Comparison of ENCODE assay signal across 1 cellular context in genomic region chr2:68062680-68063387, GRCh38.
A peak's percentile ranks its signal among the peaks of the same experiment; 100 is the strongest.
TF ChIP-seq lines count a peak whose summit lies in the region.

TSS of gene C1D (minus strand) at chr2:68063004. CDS start at chr2:68047310, 15,694 bp downstream.

TF ChIP-seq in K562, 482 proteins besides CTCF, POLR2A, EP300 and RAD21 (continued from another document and continues in another):
- TF ChIP-seq ZNF609 (CRISPR knock-in tag; IDR thresholded peaks at IDR 0.05; ENCODE audit: borderline replicate concordance) (no peak), STAG1 (CRISPR knock-in tag; IDR thresholded peaks at IDR 0.05; ENCODE audit: borderline replicate concordance) (no peak), FOXJ3 (CRISPR knock-in tag; IDR thresholded peaks at IDR 0.05) (no peak), ELK3 (CRISPR knock-in tag; IDR thresholded peaks at IDR 0.05) (0 out of 2 replicates have a peak, but pooled peaks have one; percentile 45), YY1 (IDR thresholded peaks at IDR 0.05; ENCODE audit: borderline replicate concordance in 1 of 3, control insufficient read depth in 1 of 3, extremely low read depth in 1 of 3, insufficient read depth in 3 of 3, insufficient read length in 1 of 3, insufficient replicate concordance in 2 of 3, low read depth in 1 of 3, low read length in 2 of 3) (peak in 2 of 3 experiments; percentile 59 to 76), PYGO2 (tag; IDR thresholded peaks at IDR 0.05) (no peak), BCLAF1 (IDR thresholded peaks at IDR 0.05; ENCODE audit: borderline replicate concordance in 1 of 2, control insufficient read depth in 1 of 2, low read depth in 2 of 2, low read length in 1 of 2) (no peak), ZNF830 (CRISPR knock-in tag; IDR thresholded peaks at IDR 0.05) (no peak), ZNF583 (CRISPR knock-in tag; IDR thresholded peaks at IDR 0.05) (no peak), ZFP1 (CRISPR knock-in tag; IDR thresholded peaks at IDR 0.05) (no peak; the same call in 1 of the 2 replicates), HIVEP1 (CRISPR knock-in tag; IDR thresholded peaks at IDR 0.05) (no peak), KLF6 (CRISPR knock-in tag; IDR thresholded peaks at IDR 0.05; ENCODE audit: borderline replicate concordance) (no peak), KDM2B (CRISPR knock-in tag; IDR thresholded peaks at IDR 0.05) (no peak), PKNOX1 (IDR thresholded peaks at IDR 0.05) (no peak; the same call in 1 of the 2 replicates), ZNF184 (CRISPR knock-in tag; IDR thresholded peaks at IDR 0.05) (no peak), EWSR1 (IDR thresholded peaks at IDR 0.05; ENCODE audit: borderline replicate concordance, low read depth, partially characterized antibody) (no peak), ELF4 (CRISPR knock-in tag; IDR thresholded peaks at IDR 0.05) (no peak), CBFA2T2 (conservative IDR thresholded peaks at IDR 0.05) (no peak), MGA (IDR thresholded peaks at IDR 0.05) (no peak; the same call in 1 of the 2 replicates), ZBTB34 (CRISPR knock-in tag; IDR thresholded peaks at IDR 0.05) (no peak), BACH1 (tag; IDR thresholded peaks at IDR 0.05) (no peak), FIP1L1 (IDR thresholded peaks at IDR 0.05; ENCODE audit: low read depth, low read length, poor library complexity, severe bottlenecking) (no peak), ZNF384 (IDR thresholded peaks at IDR 0.05; ENCODE audit: low read depth, low read length) (no peak), MCM3 (IDR thresholded peaks at IDR 0.05) (no peak), BRCA1 (IDR thresholded peaks at IDR 0.05) (no peak), BRCA1 (CRISPR knock-in tag; IDR thresholded peaks at IDR 0.05) (no peak), MECOM (CRISPR knock-in tag; IDR thresholded peaks at IDR 0.05) (no peak), ATF2 (CRISPR knock-in tag; IDR thresholded peaks at IDR 0.05) (no peak), MXD1 (CRISPR knock-in tag; IDR thresholded peaks at IDR 0.05; ENCODE audit: borderline replicate concordance, poor library complexity, severe bottlenecking) (no peak), MXI1 (IDR thresholded peaks at IDR 0.05; ENCODE audit: low read depth, low read length) (no peak), ZNF347 (CRISPR knock-in tag; IDR thresholded peaks at IDR 0.05; ENCODE audit: low read depth) (no peak), KHSRP (IDR thresholded peaks at IDR 0.05) (peak; percentile 95)
